In the genomic region with DNA sequence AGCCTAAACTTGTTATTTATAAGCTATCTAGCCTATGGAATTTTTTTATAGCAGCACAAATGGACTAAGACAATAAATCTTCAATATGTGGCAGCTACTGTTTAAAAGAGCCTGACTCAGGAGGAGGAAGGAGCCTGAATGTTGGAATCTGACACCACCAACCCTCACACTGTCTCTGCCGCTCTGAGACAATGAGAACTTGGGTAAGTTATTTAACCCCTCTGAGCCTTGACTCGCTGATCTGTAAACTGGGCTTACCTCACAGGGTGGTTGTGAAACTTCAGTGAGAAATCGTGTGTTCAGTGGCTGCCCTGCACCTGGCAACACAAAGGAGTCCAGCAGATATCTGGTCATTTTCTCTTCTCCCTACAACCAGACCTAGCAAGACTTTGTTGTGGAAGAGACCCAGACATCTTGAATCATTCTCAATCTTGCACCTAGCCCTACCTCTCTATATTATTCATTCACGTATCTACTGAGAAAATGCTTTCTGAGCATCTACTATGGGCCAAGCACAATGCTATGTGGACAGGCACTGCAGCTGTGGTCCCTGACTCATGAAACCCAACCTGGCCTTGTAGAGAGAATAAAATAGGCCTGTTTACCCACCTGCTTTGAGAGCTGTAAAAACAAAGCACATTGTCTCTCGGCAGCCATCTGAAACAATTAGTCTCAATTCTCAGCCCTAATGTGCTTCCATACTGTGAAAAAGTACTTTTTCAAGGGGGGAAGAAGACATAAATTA, we compare ENCODE assay signal across 13 cellular contexts.
DNase-seq lines count a peak whose midpoint lies in the region; ATAC-seq, FAIRE-seq and TF ChIP-seq lines count a peak whose summit lies in the region.
"Had no signal": no experiment of that assay in that cellular context is flagged by ENCODE, and none has a peak within 500 bp of the region (broad histone marks: within the 10 kb centered on the region; RNA-seq: fewer than 3 reads in every experiment).

No MANE protein-coding gene starts in this region.

- H3K27ac ChIP-seq in kidney (ENCODE audit: low read depth in 2 of 2, low read length in 2 of 2): no peak overlapping the region

- no peak for FAIRE-seq in kidney (lab: Jason Lieb, UNC)

- H3K27me3 ChIP-seq in BE2C: no peaks in the 10 kb centered on the region; the same call in 1 of the 2 replicates

- ATAC-seq in GM18867 (IDR thresholded peaks at IDR 0.05; ENCODE audit: unreplicated experiment) (peak; percentile 54), left lobe of liver (no peak), HG03442 (IDR thresholded peaks at IDR 0.05; ENCODE audit: unreplicated experiment) (no peak)
- ATAC-seq: mucosa of descending colon had no signal

- H3K4me3 ChIP-seq in kidney (ENCODE audit: low read length in 2 of 2) (no peak overlapping the region), BE2C (ENCODE audit: low read depth, low read length) (no peak overlapping the region)
- H3K4me3 ChIP-seq: mucosa of descending colon had no signal

- intact Hi-C loops in kidney (cut with DNase I): loop anchor here (10.0 kb wide), 1 partner anchor 1435 kb away; no protein-coding TSS in a partner anchor

- H3K9ac ChIP-seq in kidney (ENCODE audit: low read length in 2 of 2): no peak overlapping the region

- no peaks in the 10 kb centered on the region for H3K36me3 ChIP-seq in kidney (ENCODE audit: control insufficient read depth in 1 of 2, insufficient read depth in 2 of 2, low read length in 2 of 2)
- H3K36me3 ChIP-seq in BE2C: no peaks in the 10 kb centered on the region

- TF ChIP-seq CTCF in kidney (IDR thresholded peaks at IDR 0.05; ENCODE audit: borderline replicate concordance, extremely low read depth, insufficient read depth) (no peak), BE2C (IDR thresholded peaks at IDR 0.05; ENCODE audit: low read depth, low read length) (no peak)

- H3K9me3 ChIP-seq in kidney (ENCODE audit: control insufficient read depth in 1 of 2, low read length in 2 of 2) (no peaks in the 10 kb centered on the region), BE2C (no peaks in the 10 kb centered on the region)
- H3K9me3 ChIP-seq: mucosa of descending colon had no signal

- DNase-seq in M059J (ENCODE audit: low read depth): peak; percentile 24
- peak; percentile 70 for DNase-seq in NCI-H774 (lab: John Stamatoyannopoulos, UW)
- DNase-seq in iris pigment epithelial cell (ENCODE audit: low read depth): peak; percentile 6
- no peak for DNase-seq in kidney
- no peak for DNase-seq in left lobe of liver (ENCODE audit: low spot score)
- no peak for DNase-seq in BE2C
- DNase-seq: mucosa of descending colon; NCI-H2171; SIG-M5; stimulated activated CD4-positive, alpha-beta T cell treated with anti-CD3 and anti-CD28 coated beads, Interleukin-1b, Interleukin-23, amount 100 ng/mL, for 48 hours; stimulated activated naive CD4-positive, alpha-beta T cell had no signal

- peaks cover 2 to 4% of the 10 kb centered on the region in 2 donors for H3K4me1 ChIP-seq in kidney (ENCODE audit: control insufficient read depth in 1 of 2, insufficient read depth in 1 of 2, low read depth in 1 of 2, low read length in 2 of 2)
- no peaks in the 10 kb centered on the region for H3K4me1 ChIP-seq in BE2C

Comparison
In these comparisons a context has a peak if more than half of its experiments do, and no peak if none do; other contexts are left out.
1. DNase-seq: peak in M059J (single experiment), NCI-H774 (single experiment) and iris pigment epithelial cell (single experiment); none in kidney (single experiment), left lobe of liver (single experiment) and BE2C (single experiment).